Comparison of ENCODE assay signal across 1 cellular context in the genomic region with DNA sequence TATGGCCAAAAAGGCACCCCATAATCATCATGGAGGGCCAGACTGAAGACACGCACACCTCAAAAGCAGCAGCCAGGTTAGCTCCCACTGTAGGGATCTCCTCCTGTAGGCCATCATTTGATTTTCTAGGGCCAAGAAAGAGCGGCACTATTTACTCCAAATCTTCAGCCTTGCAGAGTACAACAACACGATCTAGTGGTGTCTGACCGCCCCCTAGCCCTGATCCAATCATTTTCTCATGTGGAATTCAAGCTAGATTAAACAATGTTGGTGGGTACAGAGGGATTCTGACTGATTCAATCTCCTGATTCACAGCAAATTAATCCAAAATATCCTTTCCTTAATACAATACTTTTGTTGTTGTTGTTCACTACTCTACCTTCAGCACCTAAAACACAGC.
TF ChIP-seq lines count a peak whose summit lies in the region.

No MANE protein-coding gene starts in this region.

TF ChIP-seq in H1, 55 proteins besides CTCF, POLR2A, EP300 and RAD21:
- TF ChIP-seq BRCA1 (IDR thresholded peaks at IDR 0.05; ENCODE audit: low read depth, low read length) (no peak), SIN3A (conservative IDR thresholded peaks at IDR 0.05 in 1 of 2, IDR thresholded peaks at IDR 0.05 in 1 of 2; ENCODE audit: low read depth in 1 of 2, low read length in 2 of 2) (no peak), TAF7 (optimal IDR thresholded peaks at IDR 0.05; ENCODE audit: borderline replicate concordance, low read depth, low read length) (no peak), SRF (IDR thresholded peaks at IDR 0.05; ENCODE audit: low read depth, low read length) (no peak), GABPA (IDR thresholded peaks at IDR 0.05; ENCODE audit: borderline replicate concordance, insufficient read depth, low read length) (no peak)
